Comparison of ENCODE assay signal across 1 cellular context in the genomic region with DNA sequence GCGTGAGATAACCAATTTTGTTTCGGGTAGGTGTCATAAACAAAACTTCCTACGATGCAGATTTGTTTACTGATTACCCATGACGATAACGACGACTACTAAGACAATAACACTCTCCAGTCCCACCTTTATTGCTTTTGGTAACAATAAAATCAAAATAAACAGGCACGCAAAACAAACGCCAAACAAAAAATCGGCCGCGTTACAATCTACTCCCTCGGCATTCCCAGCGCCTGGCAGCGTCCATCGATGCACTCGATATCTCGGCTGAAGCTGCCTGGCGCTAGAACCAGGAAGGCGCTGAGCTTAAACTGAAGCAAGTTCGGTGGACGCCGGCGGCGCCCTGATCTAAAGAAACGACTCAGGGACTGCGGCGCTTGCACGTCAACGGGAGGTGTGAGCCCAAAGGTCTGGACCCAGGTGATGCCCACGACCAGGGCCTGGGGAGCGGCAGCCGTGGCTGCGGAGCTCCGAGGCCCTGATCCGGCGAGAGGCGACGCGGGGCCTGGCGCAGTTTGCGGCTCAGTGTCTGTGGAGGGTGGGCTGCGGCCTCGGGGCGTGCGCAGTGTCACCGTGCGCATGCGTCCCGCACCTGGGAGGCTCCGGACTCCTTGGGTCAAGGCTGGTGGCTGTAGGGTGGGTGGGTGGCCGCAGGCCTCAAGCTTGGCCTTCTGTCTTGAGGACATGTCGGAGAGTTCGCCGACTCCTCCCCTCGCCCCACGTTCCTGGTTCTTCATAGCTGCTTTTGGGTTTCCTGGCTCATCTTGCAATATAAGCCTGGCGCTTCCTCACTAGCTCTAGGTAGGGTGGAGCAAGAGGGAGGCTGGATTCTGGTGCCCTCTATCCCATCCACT.
TF ChIP-seq lines count a peak whose summit lies in the region.

A gene with protein sequence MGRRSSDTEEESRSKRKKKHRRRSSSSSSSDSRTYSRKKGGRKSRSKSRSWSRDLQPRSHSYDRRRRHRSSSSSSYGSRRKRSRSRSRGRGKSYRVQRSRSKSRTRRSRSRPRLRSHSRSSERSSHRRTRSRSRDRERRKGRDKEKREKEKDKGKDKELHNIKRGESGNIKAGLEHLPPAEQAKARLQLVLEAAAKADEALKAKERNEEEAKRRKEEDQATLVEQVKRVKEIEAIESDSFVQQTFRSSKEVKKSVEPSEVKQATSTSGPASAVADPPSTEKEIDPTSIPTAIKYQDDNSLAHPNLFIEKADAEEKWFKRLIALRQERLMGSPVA (plus strand): TSS at position 286 of the 854 bp plus-strand sequence. CDS start 12,016 bp downstream, outside the sequence.

TF ChIP-seq in K562, 482 proteins besides CTCF, POLR2A, EP300 and RAD21 (continued from another document and continues in another):
- TF ChIP-seq RFX1 (IDR thresholded peaks at IDR 0.05) = no peak
- 0 out of 2 replicates have a peak, but pooled peaks have one; percentile 30 for TF ChIP-seq ARID2 (IDR thresholded peaks at IDR 0.05)
- TF ChIP-seq CREM (IDR thresholded peaks at IDR 0.05; ENCODE audit: low read depth) = peak; percentile 53; the same call in 1 of the 2 replicates
- TF ChIP-seq TOE1 (IDR thresholded peaks at IDR 0.05; ENCODE audit: borderline replicate concordance) = peak; percentile 93
- TF ChIP-seq TOE1 (CRISPR knock-in tag; IDR thresholded peaks at IDR 0.05; ENCODE audit: borderline replicate concordance, low read depth) = peak; percentile 89; the same call in 1 of the 2 replicates
- no peak for TF ChIP-seq HDAC6 (IDR thresholded peaks at IDR 0.05; ENCODE audit: low read depth, low read length)
- TF ChIP-seq NR2F6 (CRISPR knock-in tag; IDR thresholded peaks at IDR 0.05) = no peak
- TF ChIP-seq ETS2 (tag; IDR thresholded peaks at IDR 0.05; ENCODE audit: borderline replicate concordance, poor library complexity, severe bottlenecking) = no peak
- peak; percentile 99 for TF ChIP-seq POLR2G (IDR thresholded peaks at IDR 0.05; ENCODE audit: low read depth, low read length)
- TF ChIP-seq FOXM1 (IDR thresholded peaks at IDR 0.05; ENCODE audit: low read depth) = peak; percentile 80
- TF ChIP-seq FOXM1 (CRISPR knock-in tag; IDR thresholded peaks at IDR 0.05; ENCODE audit: low read depth) = no peak
- TF ChIP-seq ZNF584 (CRISPR knock-in tag; IDR thresholded peaks at IDR 0.05; ENCODE audit: low read depth) = 0 out of 2 replicates have a peak, but pooled peaks have one; percentile 49
- TF ChIP-seq, protein P1, sequence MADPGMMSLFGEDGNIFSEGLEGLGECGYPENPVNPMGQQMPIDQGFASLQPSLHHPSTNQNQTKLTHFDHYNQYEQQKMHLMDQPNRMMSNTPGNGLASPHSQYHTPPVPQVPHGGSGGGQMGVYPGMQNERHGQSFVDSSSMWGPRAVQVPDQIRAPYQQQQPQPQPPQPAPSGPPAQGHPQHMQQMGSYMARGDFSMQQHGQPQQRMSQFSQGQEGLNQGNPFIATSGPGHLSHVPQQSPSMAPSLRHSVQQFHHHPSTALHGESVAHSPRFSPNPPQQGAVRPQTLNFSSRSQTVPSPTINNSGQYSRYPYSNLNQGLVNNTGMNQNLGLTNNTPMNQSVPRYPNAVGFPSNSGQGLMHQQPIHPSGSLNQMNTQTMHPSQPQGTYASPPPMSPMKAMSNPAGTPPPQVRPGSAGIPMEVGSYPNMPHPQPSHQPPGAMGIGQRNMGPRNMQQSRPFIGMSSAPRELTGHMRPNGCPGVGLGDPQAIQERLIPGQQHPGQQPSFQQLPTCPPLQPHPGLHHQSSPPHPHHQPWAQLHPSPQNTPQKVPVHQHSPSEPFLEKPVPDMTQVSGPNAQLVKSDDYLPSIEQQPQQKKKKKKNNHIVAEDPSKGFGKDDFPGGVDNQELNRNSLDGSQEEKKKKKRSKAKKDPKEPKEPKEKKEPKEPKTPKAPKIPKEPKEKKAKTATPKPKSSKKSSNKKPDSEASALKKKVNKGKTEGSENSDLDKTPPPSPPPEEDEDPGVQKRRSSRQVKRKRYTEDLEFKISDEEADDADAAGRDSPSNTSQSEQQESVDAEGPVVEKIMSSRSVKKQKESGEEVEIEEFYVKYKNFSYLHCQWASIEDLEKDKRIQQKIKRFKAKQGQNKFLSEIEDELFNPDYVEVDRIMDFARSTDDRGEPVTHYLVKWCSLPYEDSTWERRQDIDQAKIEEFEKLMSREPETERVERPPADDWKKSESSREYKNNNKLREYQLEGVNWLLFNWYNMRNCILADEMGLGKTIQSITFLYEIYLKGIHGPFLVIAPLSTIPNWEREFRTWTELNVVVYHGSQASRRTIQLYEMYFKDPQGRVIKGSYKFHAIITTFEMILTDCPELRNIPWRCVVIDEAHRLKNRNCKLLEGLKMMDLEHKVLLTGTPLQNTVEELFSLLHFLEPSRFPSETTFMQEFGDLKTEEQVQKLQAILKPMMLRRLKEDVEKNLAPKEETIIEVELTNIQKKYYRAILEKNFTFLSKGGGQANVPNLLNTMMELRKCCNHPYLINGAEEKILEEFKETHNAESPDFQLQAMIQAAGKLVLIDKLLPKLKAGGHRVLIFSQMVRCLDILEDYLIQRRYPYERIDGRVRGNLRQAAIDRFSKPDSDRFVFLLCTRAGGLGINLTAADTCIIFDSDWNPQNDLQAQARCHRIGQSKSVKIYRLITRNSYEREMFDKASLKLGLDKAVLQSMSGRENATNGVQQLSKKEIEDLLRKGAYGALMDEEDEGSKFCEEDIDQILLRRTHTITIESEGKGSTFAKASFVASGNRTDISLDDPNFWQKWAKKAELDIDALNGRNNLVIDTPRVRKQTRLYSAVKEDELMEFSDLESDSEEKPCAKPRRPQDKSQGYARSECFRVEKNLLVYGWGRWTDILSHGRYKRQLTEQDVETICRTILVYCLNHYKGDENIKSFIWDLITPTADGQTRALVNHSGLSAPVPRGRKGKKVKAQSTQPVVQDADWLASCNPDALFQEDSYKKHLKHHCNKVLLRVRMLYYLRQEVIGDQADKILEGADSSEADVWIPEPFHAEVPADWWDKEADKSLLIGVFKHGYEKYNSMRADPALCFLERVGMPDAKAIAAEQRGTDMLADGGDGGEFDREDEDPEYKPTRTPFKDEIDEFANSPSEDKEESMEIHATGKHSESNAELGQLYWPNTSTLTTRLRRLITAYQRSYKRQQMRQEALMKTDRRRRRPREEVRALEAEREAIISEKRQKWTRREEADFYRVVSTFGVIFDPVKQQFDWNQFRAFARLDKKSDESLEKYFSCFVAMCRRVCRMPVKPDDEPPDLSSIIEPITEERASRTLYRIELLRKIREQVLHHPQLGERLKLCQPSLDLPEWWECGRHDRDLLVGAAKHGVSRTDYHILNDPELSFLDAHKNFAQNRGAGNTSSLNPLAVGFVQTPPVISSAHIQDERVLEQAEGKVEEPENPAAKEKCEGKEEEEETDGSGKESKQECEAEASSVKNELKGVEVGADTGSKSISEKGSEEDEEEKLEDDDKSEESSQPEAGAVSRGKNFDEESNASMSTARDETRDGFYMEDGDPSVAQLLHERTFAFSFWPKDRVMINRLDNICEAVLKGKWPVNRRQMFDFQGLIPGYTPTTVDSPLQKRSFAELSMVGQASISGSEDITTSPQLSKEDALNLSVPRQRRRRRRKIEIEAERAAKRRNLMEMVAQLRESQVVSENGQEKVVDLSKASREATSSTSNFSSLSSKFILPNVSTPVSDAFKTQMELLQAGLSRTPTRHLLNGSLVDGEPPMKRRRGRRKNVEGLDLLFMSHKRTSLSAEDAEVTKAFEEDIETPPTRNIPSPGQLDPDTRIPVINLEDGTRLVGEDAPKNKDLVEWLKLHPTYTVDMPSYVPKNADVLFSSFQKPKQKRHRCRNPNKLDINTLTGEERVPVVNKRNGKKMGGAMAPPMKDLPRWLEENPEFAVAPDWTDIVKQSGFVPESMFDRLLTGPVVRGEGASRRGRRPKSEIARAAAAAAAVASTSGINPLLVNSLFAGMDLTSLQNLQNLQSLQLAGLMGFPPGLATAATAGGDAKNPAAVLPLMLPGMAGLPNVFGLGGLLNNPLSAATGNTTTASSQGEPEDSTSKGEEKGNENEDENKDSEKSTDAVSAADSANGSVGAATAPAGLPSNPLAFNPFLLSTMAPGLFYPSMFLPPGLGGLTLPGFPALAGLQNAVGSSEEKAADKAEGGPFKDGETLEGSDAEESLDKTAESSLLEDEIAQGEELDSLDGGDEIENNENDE (IDR thresholded peaks at IDR 0.05; ENCODE audit: low read depth, low read length) = no peak
- peak; percentile 97 for TF ChIP-seq AFF4 (CRISPR knock-in tag; IDR thresholded peaks at IDR 0.05)
- peak in 1 of 2 experiments; percentile 51; a peak in 1 of 4 replicates for TF ChIP-seq MCM7 (IDR thresholded peaks at IDR 0.05)
- no peak for TF ChIP-seq KDM4B (IDR thresholded peaks at IDR 0.05; ENCODE audit: borderline replicate concordance in 2 of 2, low read depth in 1 of 2)
- TF ChIP-seq, protein P2, sequence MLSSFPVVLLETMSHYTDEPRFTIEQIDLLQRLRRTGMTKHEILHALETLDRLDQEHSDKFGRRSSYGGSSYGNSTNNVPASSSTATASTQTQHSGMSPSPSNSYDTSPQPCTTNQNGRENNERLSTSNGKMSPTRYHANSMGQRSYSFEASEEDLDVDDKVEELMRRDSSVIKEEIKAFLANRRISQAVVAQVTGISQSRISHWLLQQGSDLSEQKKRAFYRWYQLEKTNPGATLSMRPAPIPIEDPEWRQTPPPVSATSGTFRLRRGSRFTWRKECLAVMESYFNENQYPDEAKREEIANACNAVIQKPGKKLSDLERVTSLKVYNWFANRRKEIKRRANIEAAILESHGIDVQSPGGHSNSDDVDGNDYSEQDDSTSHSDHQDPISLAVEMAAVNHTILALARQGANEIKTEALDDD (IDR thresholded peaks at IDR 0.05) = peak; percentile 87
- peak; percentile 80 for TF ChIP-seq MEIS2 (IDR thresholded peaks at IDR 0.05; ENCODE audit: partially characterized antibody)
- TF ChIP-seq TBL1XR1 (IDR thresholded peaks at IDR 0.05; ENCODE audit: low read length in 2 of 2) = no peak
- no peak for TF ChIP-seq MYNN (IDR thresholded peaks at IDR 0.05)
- TF ChIP-seq MYNN (CRISPR knock-in tag; IDR thresholded peaks at IDR 0.05) = no peak
- TF ChIP-seq FOXP1 (CRISPR knock-in tag; IDR thresholded peaks at IDR 0.05) = peak; percentile 82; the same call in 1 of the 2 replicates
- TF ChIP-seq KHSRP (IDR thresholded peaks at IDR 0.05) = no peak
- peak; percentile 97 for TF ChIP-seq HNRNPLL (IDR thresholded peaks at IDR 0.05; ENCODE audit: low read depth, low read length, poor library complexity, severe bottlenecking)
- no peak for TF ChIP-seq CREB3 (tag; conservative IDR thresholded peaks at IDR 0.05; ENCODE audit: low read depth)
- TF ChIP-seq ZNF354B (CRISPR knock-in tag; IDR thresholded peaks at IDR 0.05) = no peak
- no peak for TF ChIP-seq DLX4 (CRISPR knock-in tag; IDR thresholded peaks at IDR 0.05)
- no peak for TF ChIP-seq ZNF655 (CRISPR knock-in tag; IDR thresholded peaks at IDR 0.05)
- peak; percentile 83; the same call in 1 of the 2 replicates for TF ChIP-seq TARDBP (IDR thresholded peaks at IDR 0.05)
- no peak for TF ChIP-seq ZNF121 (CRISPR knock-in tag; conservative IDR thresholded peaks at IDR 0.05)
- no peak for TF ChIP-seq SRSF9 (IDR thresholded peaks at IDR 0.05; ENCODE audit: borderline replicate concordance, low read depth, low read length)
- TF ChIP-seq KLF10 (CRISPR knock-in tag; IDR thresholded peaks at IDR 0.05) = no peak
- no peak for TF ChIP-seq HEY1 (CRISPR knock-in tag; IDR thresholded peaks at IDR 0.05; ENCODE audit: borderline replicate concordance)
- peak; percentile 22 for TF ChIP-seq NEUROD1 (IDR thresholded peaks at IDR 0.05; ENCODE audit: borderline replicate concordance, low read depth, low read length, partially characterized antibody)
- TF ChIP-seq CCAR2 (IDR thresholded peaks at IDR 0.05; ENCODE audit: low read depth, low read length) = no peak
- TF ChIP-seq ERF (CRISPR knock-in tag; IDR thresholded peaks at IDR 0.05) = peak; percentile 15; the same call in 1 of the 2 replicates
- no peak for TF ChIP-seq SLC30A9 (CRISPR knock-in tag; IDR thresholded peaks at IDR 0.05)
- no peak for TF ChIP-seq ZNF785 (CRISPR knock-in tag; IDR thresholded peaks at IDR 0.05)
- peak; percentile 98 for TF ChIP-seq ELF2 (CRISPR knock-in tag; IDR thresholded peaks at IDR 0.05)
- TF ChIP-seq BMI1 (IDR thresholded peaks at IDR 0.05; ENCODE audit: low read length) = no peak
